Comparison of ENCODE assay signal across 27 cellular contexts in genomic region chr14:51544426-51544825, GRCh38.
DNase-seq lines count a peak whose midpoint lies in the region; ATAC-seq, FAIRE-seq and TF ChIP-seq lines count a peak whose summit lies in the region.
"Had no signal": no experiment of that assay in that cellular context is flagged by ENCODE, and none has a peak within 500 bp of the region (broad histone marks: within the 10 kb centered on the region; RNA-seq: fewer than 3 reads in every experiment).

No MANE protein-coding gene starts in this region.

- H3K4me1 Mint-ChIP-seq in astrocyte (ENCODE audit: low read depth, unreplicated experiment) = peaks cover 59% of the 10 kb centered on the region

- DNase-seq in M059J (ENCODE audit: low read depth) = peak; percentile 30
- DNase-seq in astrocyte (ENCODE audit: low read depth) = peak; percentile 46
- DNase-seq in iris pigment epithelial cell (ENCODE audit: low read depth) = peak; percentile 58
- DNase-seq in smooth muscle cell (lab: John Stamatoyannopoulos, UW; ENCODE audit: unreplicated experiment) = no peak
- DNase-seq in Right ventricle myocardium inferior (ENCODE audit: missing footprints) = no peak
- DNase-seq in urothelium cell line (ENCODE audit: low spot score) = no peak
- DNase-seq: AML-193; CD4-positive, alpha-beta T cell; DMS53; H9; NCI-H1092; NCI-H1417 treated with DMSO at 0.1 percent for 48 hours; NCI-H187; NCI-H2081 treated with DMSO at 0.1 percent for 48 hours; NCI-H2171; NCI-H226; NCI-H510A; NCI-H69; SIG-M5 had no signal

- TF ChIP-seq CTCF in astrocyte (IDR thresholded peaks at IDR 0.05; ENCODE audit: insufficient read depth, low read depth, low read length) (no peak), smooth muscle cell (IDR thresholded peaks at IDR 0.05; ENCODE audit: borderline replicate concordance, insufficient read depth, poor library complexity, severe bottlenecking) (no peak)

- peaks cover 50% of the 10 kb centered on the region for H3K4me1 ChIP-seq in astrocyte (ENCODE audit: insufficient read depth, low read length)
- H3K4me1 ChIP-seq in smooth muscle cell (ENCODE audit: low read depth) = peaks cover 44% of the 10 kb centered on the region

- H3K4me2 ChIP-seq in astrocyte (ENCODE audit: low read length) (no peak overlapping the region), smooth muscle cell (peak overlapping the region; percentile 41)
- H3K4me2 ChIP-seq: A549; BLaER1 treated with 17β-estradiol and CSF1 and Interleukin-3, amounts not matched to agents 10 nM and 100 nM; GM23338; KMS-11 had no signal

- no peaks in the 10 kb centered on the region for H3K9me3 Mint-ChIP-seq in astrocyte (ENCODE audit: unreplicated experiment)
- H3K9me3 Mint-ChIP-seq: CD4-positive, alpha-beta T cell; GM23338; H9 had no signal

- no peak overlapping the region for H2AFZ ChIP-seq in astrocyte (ENCODE audit: low read depth, low read length)
- H2AFZ ChIP-seq in smooth muscle cell (ENCODE audit: low read depth) = peak overlapping the region; percentile 6

- H3K9me3 ChIP-seq in astrocyte (ENCODE audit: insufficient read depth, low read depth, low read length) (no peaks in the 10 kb centered on the region), smooth muscle cell (replicated peaks; ENCODE audit: low read depth) (no peaks in the 10 kb centered on the region)
- H3K9me3 ChIP-seq: A549; BLaER1 treated with 17β-estradiol and CSF1 and Interleukin-3, amounts not matched to agents 10 nM and 100 nM had no signal

- H3K27me3 Mint-ChIP-seq in astrocyte (ENCODE audit: low read depth, unreplicated experiment) = no peaks in the 10 kb centered on the region

- H3F3A ChIP-seq in smooth muscle cell (ENCODE audit: low read depth) = peaks cover 21% of the 10 kb centered on the region

- no peaks in the 10 kb centered on the region for H3K27me3 ChIP-seq in astrocyte (ENCODE audit: insufficient read depth, low read length)
- no peaks in the 10 kb centered on the region for H3K27me3 ChIP-seq in smooth muscle cell (ENCODE audit: low read depth)
- H3K27me3 ChIP-seq: BLaER1 treated with 17β-estradiol and CSF1 and Interleukin-3, amounts not matched to agents 10 nM and 100 nM had no signal

- ATAC-seq in Right ventricle myocardium inferior = no peak
- no peak for ATAC-seq in HG03342 (IDR thresholded peaks at IDR 0.05; ENCODE audit: unreplicated experiment)
- ATAC-seq: A549, GM23338 had no signal

- H3K9ac ChIP-seq in astrocyte (ENCODE audit: low read length) (no peak overlapping the region), smooth muscle cell (ENCODE audit: low read depth) (peak overlapping the region; percentile 81)
- H3K9ac ChIP-seq: BLaER1 treated with 17β-estradiol and CSF1 and Interleukin-3, amounts not matched to agents 10 nM and 100 nM; KMS-11 had no signal

- H3K27ac ChIP-seq in astrocyte (ENCODE audit: low read depth, low read length) (peak overlapping the region; percentile 98), smooth muscle cell (ENCODE audit: low read depth) (peak overlapping the region; percentile 99)
- H3K27ac ChIP-seq: BLaER1 treated with 17β-estradiol and CSF1 and Interleukin-3, amounts not matched to agents 10 nM and 100 nM; KMS-11; RWPE1 had no signal

- H3K36me3 Mint-ChIP-seq in astrocyte (ENCODE audit: low read depth, unreplicated experiment) = no peaks in the 10 kb centered on the region
- H3K36me3 Mint-ChIP-seq: IgD-negative memory B cell had no signal

- no peaks in the 10 kb centered on the region for H3K36me3 ChIP-seq in astrocyte (ENCODE audit: insufficient read depth, low read length)
- no peaks in the 10 kb centered on the region for H3K36me3 ChIP-seq in smooth muscle cell (ENCODE audit: low read depth)
- H3K36me3 ChIP-seq: BLaER1 treated with 17β-estradiol and CSF1 and Interleukin-3, amounts not matched to agents 10 nM and 100 nM had no signal

- H4K20me1 ChIP-seq in astrocyte (ENCODE audit: insufficient read depth, low read length) = no peaks in the 10 kb centered on the region
- no peaks in the 10 kb centered on the region for H4K20me1 ChIP-seq in smooth muscle cell (ENCODE audit: low read depth)
- H4K20me1 ChIP-seq: BLaER1 treated with 17β-estradiol and CSF1 and Interleukin-3, amounts not matched to agents 10 nM and 100 nM had no signal

- intact Hi-C loops in Right ventricle myocardium inferior (cut with DNase I) = no loop called here

- H3K79me2 ChIP-seq in astrocyte (ENCODE audit: insufficient read depth, low read length) (no peaks in the 10 kb centered on the region), smooth muscle cell (ENCODE audit: low read depth) (no peaks in the 10 kb centered on the region)

- H3K4me3 ChIP-seq in astrocyte (ENCODE audit: insufficient read depth, low read depth, low read length) (no peak overlapping the region), smooth muscle cell (no peak overlapping the region)
- H3K4me3 ChIP-seq: A549; BLaER1 treated with 17β-estradiol and CSF1 and Interleukin-3, amounts not matched to agents 10 nM and 100 nM; GM23338 had no signal

- H3K4me3 Mint-ChIP-seq in astrocyte (ENCODE audit: unreplicated experiment) = no peak overlapping the region
- H3K4me3 Mint-ChIP-seq: CD4-positive, alpha-beta T cell; GM23338; H9; IgD-negative memory B cell had no signal

- WGBS in smooth muscle cell (ENCODE audit: low lambda C conversion rate) = 25% methylated on average over 4 of the region's 4 CpGs

- peak overlapping the region; percentile 100 for H3K27ac Mint-ChIP-seq in astrocyte (ENCODE audit: unreplicated experiment)
- H3K27ac Mint-ChIP-seq: CD4-positive, alpha-beta T cell; H9; IgD-negative memory B cell had no signal

- FAIRE-seq in astrocyte (lab: Jason Lieb, UNC) (no peak), urothelium cell line (lab: Jason Lieb, UNC) (no peak)
- FAIRE-seq: A549, D721Med had no signal

Comparison
In these comparisons a context has a peak if more than half of its experiments do, and no peak if none do; other contexts are left out.
1. DNase-seq: peak in M059J (single experiment), astrocyte (single experiment) and iris pigment epithelial cell (single experiment); none in smooth muscle cell (single experiment), Right ventricle myocardium inferior (single experiment) and urothelium cell line (single experiment).